Comparison of ENCODE assay signal across 29 cellular contexts in genomic region chr13:25153736-25154135, GRCh38. TPM values are rescaled to one million over a fixed set of nuclear protein-coding genes. Genes with fewer than 3 reads are reported as not detected.
DNase-seq lines count a peak whose midpoint lies in the region; ATAC-seq and TF ChIP-seq lines count a peak whose summit lies in the region.
"Had no signal": no experiment of that assay in that cellular context is flagged by ENCODE, and none has a peak within 500 bp of the region (broad histone marks: within the 10 kb centered on the region; RNA-seq: fewer than 3 reads in every experiment).

No MANE protein-coding gene starts in this region.

- peaks cover 21% of the 10 kb centered on the region for H3K9me2 ChIP-seq in GM23338 (ENCODE audit: insufficient read depth)

- peaks cover 5% of the 10 kb centered on the region; the same call in 1 of the 3 replicates for H3K36me3 Mint-ChIP-seq in GM23338 (ENCODE audit: low read depth)
- H3K36me3 Mint-ChIP-seq: CD8-positive, alpha-beta memory T cell; memory B cell; naive B cell had no signal

- no peak for TF ChIP-seq CTCF in GM23338 (conservative IDR thresholded peaks at IDR 0.05; ENCODE audit: low read depth in 2 of 2)
- no peak for TF ChIP-seq CTCF in OCI-LY3 (IDR thresholded peaks at IDR 0.05; ENCODE audit: low read depth, low read length)

- no peak overlapping the region for H3K9ac ChIP-seq in OCI-LY3 (ENCODE audit: low read length)

- peak; percentile 94 for ATAC-seq in GM23338
- ATAC-seq in GM18858 (IDR thresholded peaks at IDR 0.05; ENCODE audit: unreplicated experiment) = no peak
- no peak for ATAC-seq in GM21737 (IDR thresholded peaks at IDR 0.05; ENCODE audit: unreplicated experiment)
- ATAC-seq: right lobe of liver had no signal

- H4K20me1 ChIP-seq in GM23338 (replicated peaks; ENCODE audit: insufficient read depth) (no peaks in the 10 kb centered on the region), OCI-LY3 (ENCODE audit: insufficient read depth, low read length) (no peaks in the 10 kb centered on the region)

- peaks cover 39% of the 10 kb centered on the region for H3K4me1 ChIP-seq in GM23338 (ENCODE audit: insufficient read depth)
- no peaks in the 10 kb centered on the region for H3K4me1 ChIP-seq in OCI-LY3 (ENCODE audit: low read length)
- H3K4me1 ChIP-seq: adrenal gland, Peyer's patch, right lobe of liver, testis had no signal

- H3K9me3 ChIP-seq in OCI-LY3 (ENCODE audit: insufficient read depth, low read length) = peaks cover 2% of the 10 kb centered on the region; the same call in 1 of the 2 replicates
- H3K9me3 ChIP-seq: adrenal gland, ovary, Peyer's patch, right lobe of liver, testis had no signal

- intact Hi-C loops in head of caudate nucleus (cut with DNase I) = no loop called here

- H3K4me3 Mint-ChIP-seq in GM23338 = no peak overlapping the region
- H3K4me3 Mint-ChIP-seq: CD8-positive, alpha-beta memory T cell; memory B cell; naive B cell; T-helper 2 cell treated with Interferon-gamma antibody and Interleukin-4, amounts not matched to agents 5 μg/mL and 100 μg/mL, for 36 hours had no signal

- DNase-seq in GM23338 (ENCODE audit: low spot score) (peak; percentile 59), head of caudate nucleus (peak in 33 of 42 donors; percentile 26 to 83 (median 61)), putamen (ENCODE audit: low spot score) (peak; percentile 86), NCI-H1694 treated with DMSO at 0.1 percent for 48 hours (lab: John Stamatoyannopoulos, UW) (no peak)
- DNase-seq: activated CD4-positive, alpha-beta T cell treated with anti-CD3 and anti-CD28 coated beads, Interleukin-2, amount 50 U/mL, for 48 hours; activated gamma-delta T cell; adrenal gland; CD8-positive, alpha-beta memory T cell; dermis blood vessel endothelial cell; H9; kidney glomerular epithelial cell; naive B cell; NCI-H1105; NCI-H2171 treated with DMSO at 0.1 percent for 48 hours; NCI-H748 treated with DMSO at 0.1 percent for 48 hours; ovary; Peyer's patch; right lobe of liver; testis; WERI-Rb-1 had no signal

- H3K9me3 Mint-ChIP-seq in GM23338 = peaks cover 5% of the 10 kb centered on the region; the same call in 2 of the 3 replicates
- H3K9me3 Mint-ChIP-seq: T-helper 2 cell treated with Interferon-gamma antibody and Interleukin-4, amounts not matched to agents 5 μg/mL and 100 μg/mL, for 36 hours had no signal

- H3K27me3 ChIP-seq in GM23338 (ENCODE audit: insufficient read depth) = no peaks in the 10 kb centered on the region
- no peaks in the 10 kb centered on the region for H3K27me3 ChIP-seq in OCI-LY3 (ENCODE audit: low read depth, low read length)
- H3K27me3 ChIP-seq: adrenal gland, ovary, Peyer's patch, right lobe of liver, testis had no signal

- no peak overlapping the region for H3K4me3 ChIP-seq in GM23338
- H3K4me3 ChIP-seq in OCI-LY3 (ENCODE audit: low read length) = no peak overlapping the region
- H3K4me3 ChIP-seq: adrenal gland, ovary, Peyer's patch, right lobe of liver, SK-N-MC, testis had no signal

- H3K4me2 ChIP-seq in GM23338 = peak overlapping the region; percentile 12
- no peak overlapping the region for H3K4me2 ChIP-seq in OCI-LY3 (ENCODE audit: low read length)

- peaks cover 41% of the 10 kb centered on the region for H3K4me1 Mint-ChIP-seq in GM23338
- H3K4me1 Mint-ChIP-seq: CD8-positive, alpha-beta memory T cell; memory B cell; naive B cell had no signal

- H2AFZ ChIP-seq in GM23338 (0 out of 2 replicates have a peak overlapping the region, but pooled peaks have one; percentile 0), OCI-LY3 (ENCODE audit: low read depth, low read length) (0 out of 2 replicates have a peak overlapping the region, but pooled peaks have one; percentile 20)

- H3K27ac Mint-ChIP-seq in GM23338 = peak overlapping the region; percentile 33; the same call in 1 of the 2 replicates
- H3K27ac Mint-ChIP-seq: memory B cell; T-helper 2 cell treated with Interferon-gamma antibody and Interleukin-4, amounts not matched to agents 5 μg/mL and 100 μg/mL, for 36 hours had no signal

- H3K79me2 ChIP-seq in GM23338 (replicated peaks; ENCODE audit: insufficient read depth) (no peaks in the 10 kb centered on the region), OCI-LY3 (ENCODE audit: low read length) (no peaks in the 10 kb centered on the region)

- 0 out of 2 replicates have a peak, but pooled peaks cover 3% of the 10 kb centered on the region for H3F3A ChIP-seq in GM23338 (replicated peaks; ENCODE audit: low read depth)

- H3K27ac ChIP-seq in GM23338 (ENCODE audit: low read depth) = no peak overlapping the region
- H3K27ac ChIP-seq in OCI-LY3 (ENCODE audit: low read length) = no peak overlapping the region
- H3K27ac ChIP-seq: adrenal gland, ovary, Peyer's patch, right lobe of liver, SK-N-MC, testis, WERI-Rb-1 had no signal

- H3K27me3 Mint-ChIP-seq in GM23338 (ENCODE audit: insufficient read depth, low read depth, poor library complexity) = peaks cover 6% of the 10 kb centered on the region

- H3K36me3 ChIP-seq in GM23338 (ENCODE audit: insufficient read depth) (no peaks in the 10 kb centered on the region), OCI-LY3 (replicated peaks; ENCODE audit: low read depth, low read length) (peaks cover under 1% of the 10 kb centered on the region)
- H3K36me3 ChIP-seq: adrenal gland, ovary, Peyer's patch, right lobe of liver, WERI-Rb-1 had no signal

TF ChIP-seq in GM23338, 12 proteins besides CTCF, POLR2A, EP300 and RAD21 (continues in another document):
- TF ChIP-seq, protein P1, sequence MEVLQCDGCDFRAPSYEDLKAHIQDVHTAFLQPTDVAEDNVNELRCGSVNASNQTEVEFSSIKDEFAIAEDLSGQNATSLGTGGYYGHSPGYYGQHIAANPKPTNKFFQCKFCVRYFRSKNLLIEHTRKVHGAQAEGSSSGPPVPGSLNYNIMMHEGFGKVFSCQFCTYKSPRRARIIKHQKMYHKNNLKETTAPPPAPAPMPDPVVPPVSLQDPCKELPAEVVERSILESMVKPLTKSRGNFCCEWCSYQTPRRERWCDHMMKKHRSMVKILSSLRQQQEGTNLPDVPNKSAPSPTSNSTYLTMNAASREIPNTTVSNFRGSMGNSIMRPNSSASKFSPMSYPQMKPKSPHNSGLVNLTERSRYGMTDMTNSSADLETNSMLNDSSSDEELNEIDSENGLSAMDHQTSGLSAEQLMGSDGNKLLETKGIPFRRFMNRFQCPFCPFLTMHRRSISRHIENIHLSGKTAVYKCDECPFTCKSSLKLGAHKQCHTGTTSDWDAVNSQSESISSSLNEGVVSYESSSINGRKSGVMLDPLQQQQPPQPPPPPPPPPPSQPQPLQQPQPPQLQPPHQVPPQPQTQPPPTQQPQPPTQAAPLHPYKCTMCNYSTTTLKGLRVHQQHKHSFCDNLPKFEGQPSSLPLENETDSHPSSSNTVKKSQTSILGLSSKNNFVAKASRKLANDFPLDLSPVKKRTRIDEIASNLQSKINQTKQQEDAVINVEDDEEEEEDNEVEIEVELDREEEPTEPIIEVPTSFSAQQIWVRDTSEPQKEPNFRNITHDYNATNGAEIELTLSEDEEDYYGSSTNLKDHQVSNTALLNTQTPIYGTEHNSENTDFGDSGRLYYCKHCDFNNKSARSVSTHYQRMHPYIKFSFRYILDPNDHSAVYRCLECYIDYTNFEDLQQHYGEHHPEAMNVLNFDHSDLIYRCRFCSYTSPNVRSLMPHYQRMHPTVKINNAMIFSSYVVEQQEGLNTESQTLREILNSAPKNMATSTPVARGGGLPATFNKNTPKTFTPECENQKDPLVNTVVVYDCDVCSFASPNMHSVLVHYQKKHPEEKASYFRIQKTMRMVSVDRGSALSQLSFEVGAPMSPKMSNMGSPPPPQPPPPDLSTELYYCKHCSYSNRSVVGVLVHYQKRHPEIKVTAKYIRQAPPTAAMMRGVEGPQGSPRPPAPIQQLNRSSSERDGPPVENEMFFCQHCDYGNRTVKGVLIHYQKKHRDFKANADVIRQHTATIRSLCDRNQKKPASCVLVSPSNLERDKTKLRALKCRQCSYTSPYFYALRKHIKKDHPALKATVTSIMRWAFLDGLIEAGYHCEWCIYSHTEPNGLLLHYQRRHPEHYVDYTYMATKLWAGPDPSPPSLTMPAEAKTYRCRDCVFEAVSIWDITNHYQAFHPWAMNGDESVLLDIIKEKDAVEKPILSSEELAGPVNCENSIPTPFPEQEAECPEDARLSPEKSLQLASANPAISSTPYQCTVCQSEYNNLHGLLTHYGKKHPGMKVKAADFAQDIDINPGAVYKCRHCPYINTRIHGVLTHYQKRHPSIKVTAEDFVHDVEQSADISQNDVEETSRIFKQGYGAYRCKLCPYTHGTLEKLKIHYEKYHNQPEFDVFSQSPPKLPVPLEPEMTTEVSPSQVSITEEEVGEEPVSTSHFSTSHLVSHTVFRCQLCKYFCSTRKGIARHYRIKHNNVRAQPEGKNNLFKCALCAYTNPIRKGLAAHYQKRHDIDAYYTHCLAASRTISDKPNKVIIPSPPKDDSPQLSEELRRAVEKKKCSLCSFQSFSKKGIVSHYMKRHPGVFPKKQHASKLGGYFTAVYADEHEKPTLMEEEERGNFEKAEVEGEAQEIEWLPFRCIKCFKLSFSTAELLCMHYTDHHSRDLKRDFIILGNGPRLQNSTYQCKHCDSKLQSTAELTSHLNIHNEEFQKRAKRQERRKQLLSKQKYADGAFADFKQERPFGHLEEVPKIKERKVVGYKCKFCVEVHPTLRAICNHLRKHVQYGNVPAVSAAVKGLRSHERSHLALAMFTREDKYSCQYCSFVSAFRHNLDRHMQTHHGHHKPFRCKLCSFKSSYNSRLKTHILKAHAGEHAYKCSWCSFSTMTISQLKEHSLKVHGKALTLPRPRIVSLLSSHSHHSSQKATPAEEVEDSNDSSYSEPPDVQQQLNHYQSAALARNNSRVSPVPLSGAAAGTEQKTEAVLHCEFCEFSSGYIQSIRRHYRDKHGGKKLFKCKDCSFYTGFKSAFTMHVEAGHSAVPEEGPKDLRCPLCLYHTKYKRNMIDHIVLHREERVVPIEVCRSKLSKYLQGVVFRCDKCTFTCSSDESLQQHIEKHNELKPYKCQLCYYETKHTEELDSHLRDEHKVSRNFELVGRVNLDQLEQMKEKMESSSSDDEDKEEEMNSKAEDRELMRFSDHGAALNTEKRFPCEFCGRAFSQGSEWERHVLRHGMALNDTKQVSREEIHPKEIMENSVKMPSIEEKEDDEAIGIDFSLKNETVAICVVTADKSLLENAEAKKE (CRISPR knock-in tag; IDR thresholded peaks at IDR 0.05) = peak; percentile 93

RNA-seq across cellular contexts. Expression of gene AMER2, which starts 18.4 kb away (rescaled TPM):
- 0.62 and 0.76 TPM in 2 replicates for total RNA-seq in GM23338 (2014; rRNA removed; shearing (Covaris generic))
- polyA plus RNA-seq in GM23338 (2016; fragmentation: Nextera tagmentation; extraction: Ambion mirVana) = 0.23 and 0.31 TPM in 2 replicates
- total RNA-seq: bronchial epithelial cell; CD8-positive, alpha-beta memory T cell; dermis blood vessel endothelial cell; endothelial cell of umbilical vein; LHCN-M2; Peyer's patch; right lobe of liver had no signal
- polyA plus RNA-seq: CD8-positive, alpha-beta memory T cell; endothelial cell of umbilical vein had no signal

RNA-seq across cellular contexts. Expression of gene PABPC3, which starts 57.8 kb away (rescaled TPM):
- total RNA-seq in GM23338 (2014; rRNA removed; shearing (Covaris generic)) = 0.58 and 1.2 TPM in 2 replicates
- 0.42 and 0.55 TPM in 2 replicates for polyA plus RNA-seq in GM23338 (2016; fragmentation: Nextera tagmentation; extraction: Ambion mirVana)
- total RNA-seq: LHCN-M2 had no signal
